In genomic region chr11:66283461-66284105, GRCh38 we compare ENCODE assay signal across 22 cellular contexts. TPM values are rescaled to one million over a fixed set of nuclear protein-coding genes. Genes with fewer than 3 reads are reported as not detected.
DNase-seq lines count a peak whose midpoint lies in the region; ATAC-seq, FAIRE-seq and TF ChIP-seq lines count a peak whose summit lies in the region.
"Had no signal": no experiment of that assay in that cellular context is flagged by ENCODE, and none has a peak within 500 bp of the region (broad histone marks: within the 10 kb centered on the region; RNA-seq: fewer than 3 reads in every experiment).

No MANE protein-coding gene starts in this region.

- peaks cover 20% of the 10 kb centered on the region for H3K4me1 Mint-ChIP-seq in T-helper 1 cell treated with Interleukin-12 subunit alpha and Interleukin-12 subunit beta and Interleukin-4 antibody, amounts not matched to agents 30 μg/mL and 1 μg/mL, for 36 hours (ENCODE audit: low read depth)
- peaks cover 18% of the 10 kb centered on the region for H3K4me1 Mint-ChIP-seq in progenitor cell of endocrine pancreas (ENCODE audit: low read depth)

- H3K4me3 ChIP-seq in HEK293 (ENCODE audit: low read depth, low read length) = no peak overlapping the region
- H3K4me3 ChIP-seq in K562 = no peak overlapping the region
- no peak overlapping the region for H3K4me3 ChIP-seq in transverse colon
- H3K4me3 ChIP-seq: ascending aorta, gastrocnemius medialis, Peyer's patch, psoas muscle had no signal

- in situ Hi-C loops in K562 (cut with MboI) = no loop called here
- in situ Hi-C loops in transverse colon (cut with MboI; ENCODE audit: low pct_ligation_motif_present in 1 of 4, low pct_unique_long_range_greater_than_20kb in 1 of 4, low sequenced_read_pairs in 3 of 4) = loop anchor here in 1 of 4 donors (10.0 kb wide), 1 partner anchor 59 kb away; no protein-coding TSS in a partner anchor

- ATAC-seq in K562 (no peak), HG03045 (IDR thresholded peaks at IDR 0.05; ENCODE audit: unreplicated experiment) (no peak)
- ATAC-seq: gastrocnemius medialis had no signal

- H3K27me3 ChIP-seq in K562 (ENCODE audit: control insufficient read depth in 2 of 2, insufficient read depth in 2 of 2, low read length in 2 of 2) (no peaks in the 10 kb centered on the region), transverse colon (no peaks in the 10 kb centered on the region)
- H3K27me3 ChIP-seq: ascending aorta, gastrocnemius medialis, Peyer's patch had no signal

- intact Hi-C loops in K562 (cut with micrococcal nuclease) (no loop called here), transverse colon (cut with DNase I; ENCODE audit: low total_unique reads) (loop anchor here (10.0 kb wide), 1 partner anchor 59 kb away; no protein-coding TSS in a partner anchor)

- H3K36me3 Mint-ChIP-seq in T-helper 1 cell treated with Interleukin-12 subunit alpha and Interleukin-12 subunit beta and Interleukin-4 antibody, amounts not matched to agents 30 μg/mL and 1 μg/mL, for 36 hours (ENCODE audit: low read depth) = peaks cover 8% of the 10 kb centered on the region
- no peaks in the 10 kb centered on the region for H3K36me3 Mint-ChIP-seq in progenitor cell of endocrine pancreas (ENCODE audit: insufficient read depth)

- H3K4me2 ChIP-seq in K562 (ENCODE audit: insufficient read depth, low read length) = no peak overlapping the region

- TF ChIP-seq CTCF in HEK293 (tag by site-specific recombination; IDR thresholded peaks at IDR 0.05) = no peak
- TF ChIP-seq CTCF in K562 (IDR thresholded peaks at IDR 0.05 in 2 of 3, conservative IDR thresholded peaks at IDR 0.05 in 1 of 3; ENCODE audit: insufficient read depth in 2 of 3, low read depth in 1 of 3, low read length in 3 of 3) = 0 out of 6 replicates have a peak, but pooled peaks of 2 of the 3 experiments have one; percentile 12 to 23
- no peak for TF ChIP-seq CTCF in progenitor cell of endocrine pancreas (IDR thresholded peaks at IDR 0.05; ENCODE audit: unreplicated experiment)
- no peak for TF ChIP-seq CTCF in transverse colon (IDR thresholded peaks at IDR 0.05)

- POLR2A ChIA-PET in HEK293 (lab: Yijun Ruan, JAX) = interaction anchor here (0.6 to 1.3 kb wide), 5 partner anchors 12 to 770 kb away, joined by 3 to 8 read pairs (median 4); no protein-coding TSS in a partner anchor
- POLR2A ChIA-PET in K562 (lab: Yijun Ruan, JAX) = interaction anchor here (3.7 kb wide), 1 partner anchor 11 kb away, joined by 21 read pairs; no protein-coding TSS in a partner anchor

- peaks cover 5% of the 10 kb centered on the region for H3K27me3 Mint-ChIP-seq in T-helper 1 cell treated with Interleukin-12 subunit alpha and Interleukin-12 subunit beta and Interleukin-4 antibody, amounts not matched to agents 30 μg/mL and 1 μg/mL, for 36 hours (ENCODE audit: low read depth)
- peaks cover 7% of the 10 kb centered on the region for H3K27me3 Mint-ChIP-seq in progenitor cell of endocrine pancreas

- H3K27ac ChIP-seq in HEK293 (ENCODE audit: extremely low read depth, low read depth, low read length) = no peak overlapping the region
- no peak overlapping the region for H3K27ac ChIP-seq in K562 (ENCODE audit: extremely low read depth, low read depth, low read length)
- no peak overlapping the region for H3K27ac ChIP-seq in transverse colon
- H3K27ac ChIP-seq: ascending aorta, epithelial cell of prostate, gastrocnemius medialis, psoas muscle had no signal

- H3K4me1 ChIP-seq in HEK293 (ENCODE audit: control insufficient read depth, insufficient read depth, low read length) (no peaks in the 10 kb centered on the region), K562 (replicated peaks in 1 of 2; ENCODE audit: control insufficient read depth in 2 of 2, insufficient read depth in 2 of 2, low read length in 2 of 2) (peaks cover 15 to 52% of the 10 kb centered on the region in 2 experiments; a peak in 3 of 5 replicates), transverse colon (peaks cover 17 to 30% (median 23%) of the 10 kb centered on the region in 4 donors)

- no peak overlapping the region; a peak in 1 of 4 replicates for H3K9ac ChIP-seq in K562 (ENCODE audit: insufficient read depth in 1 of 2, low read depth in 2 of 2, low read length in 2 of 2)

- peaks cover 0 to 31% of the 10 kb centered on the region in 2 experiments; a peak in 1 of 3 replicates for H3K36me3 ChIP-seq in HEK293 (ENCODE audit: control insufficient read depth in 2 of 2, insufficient read depth in 1 of 2, low read length in 2 of 2)
- peaks cover 37% of the 10 kb centered on the region; the same call in 2 of the 3 replicates for H3K36me3 ChIP-seq in K562 (ENCODE audit: control insufficient read depth, insufficient read depth, low read length)
- H3K36me3 ChIP-seq in transverse colon = no peaks in the 10 kb centered on the region

- H3K9me1 ChIP-seq in K562 (ENCODE audit: control insufficient read depth, insufficient read depth, low read length) = peaks cover 4% of the 10 kb centered on the region

- H3K4me3 Mint-ChIP-seq in T-helper 1 cell treated with Interleukin-12 subunit alpha and Interleukin-12 subunit beta and Interleukin-4 antibody, amounts not matched to agents 30 μg/mL and 1 μg/mL, for 36 hours = no peak overlapping the region
- no peak overlapping the region for H3K4me3 Mint-ChIP-seq in progenitor cell of endocrine pancreas (ENCODE audit: low read depth)
- H3K4me3 Mint-ChIP-seq: stimulated activated naive CD8-positive, alpha-beta T cell treated with anti-CD3 and anti-CD28 coated beads, Interleukin-15, Interleukin-2, amounts not matched to agents 100 ng/mL and 50 ng/mL, for 24 hours had no signal

- H3K9me3 ChIP-seq in HEK293 (ENCODE audit: control insufficient read depth, insufficient read depth, low read depth, low read length) (no peaks in the 10 kb centered on the region), K562 (replicated peaks; ENCODE audit: control insufficient read depth, insufficient read depth, low read depth, low read length) (no peaks in the 10 kb centered on the region), transverse colon (no peaks in the 10 kb centered on the region)
- H3K9me3 ChIP-seq: ascending aorta, Caco-2, gastrocnemius medialis, Peyer's patch, psoas muscle had no signal

- CTCF ChIA-PET in HEK293 (lab: Yijun Ruan, JAX) = interaction anchor here (0.6 to 3.8 kb wide), 11 partner anchors 13 to 141 kb away, joined by 3 to 24 read pairs (median 4); no protein-coding TSS in a partner anchor
- CTCF ChIA-PET in K562 (lab: Yijun Ruan, JAX; ENCODE audit: low intra/inter-chr PET ratio) = interaction anchor here (1.5 kb wide), 1 partner anchor 61 kb away, joined by 17 read pairs; no protein-coding TSS in a partner anchor

- H3K79me2 ChIP-seq in K562 (ENCODE audit: control insufficient read depth, insufficient read depth, low read length) = peaks cover 21% of the 10 kb centered on the region

- TF ChIP-seq RAD21 in K562 (CRISPR knock-in tag; conservative IDR thresholded peaks at IDR 0.05 in 1 of 2, IDR thresholded peaks at IDR 0.05 in 1 of 2) = no peak

- FAIRE-seq in K562 (lab: Jason Lieb, UNC) = no peak
- FAIRE-seq: H1 had no signal

- peaks cover 23% of the 10 kb centered on the region for H4K20me1 ChIP-seq in K562 (replicated peaks; ENCODE audit: control insufficient read depth, insufficient read depth, low read length)

- H3K27ac Mint-ChIP-seq in T-helper 1 cell treated with Interleukin-12 subunit alpha and Interleukin-12 subunit beta and Interleukin-4 antibody, amounts not matched to agents 30 μg/mL and 1 μg/mL, for 36 hours = peak overlapping the region; percentile 43
- H3K27ac Mint-ChIP-seq in progenitor cell of endocrine pancreas = peak overlapping the region; percentile 56
- H3K27ac Mint-ChIP-seq: stimulated activated naive CD8-positive, alpha-beta T cell treated with anti-CD3 and anti-CD28 coated beads, Interleukin-15, Interleukin-2, amounts not matched to agents 100 ng/mL and 50 ng/mL, for 24 hours had no signal

- no peak for TF ChIP-seq EP300 in K562 (IDR thresholded peaks at IDR 0.05; ENCODE audit: low read length)
- no peak for TF ChIP-seq EP300 in transverse colon (IDR thresholded peaks at IDR 0.05; ENCODE audit: low read depth)

- DNase-seq in T-helper 1 cell (no peak), K562 (ENCODE audit: extremely low read depth in 1 of 4, low spot score in 3 of 4) (peak in 3 of 4 experiments; percentile 46 to 67 (median 65)), progenitor cell of endocrine pancreas (ENCODE audit: low spot score, unreplicated experiment) (no peak), transverse colon (no peak), NCI-H1092 treated with DMSO at 0.1 percent for 48 hours (lab: John Stamatoyannopoulos, UW) (no peak)
- DNase-seq: cortex of kidney, gastrocnemius medialis, left ventricle myocardium superior, NCI-H2107, NCI-H748 treated with DMSO at 0.1 percent for 48 hours, Peyer's patch, psoas muscle had no signal

- no peak overlapping the region for H2AFZ ChIP-seq in K562 (ENCODE audit: low read depth, low read length)

- BruUV-seq in K562 (replicated peaks; lab: Mats Ljungman, UMichigan) = no TSS peak

- WGBS in K562 (ENCODE audit: insufficient coverage, low coverage, missing lambda C conversion rate) = 96% methylated on average over 4 of the region's 14 CpGs
- WGBS in transverse colon (ENCODE audit: low coverage in 1 of 2), 2 donors = 87% methylated on average over 14 of the region's 14 CpGs; no CpG with 5 or more reads in 1 of the 2 donors

- no peaks in the 10 kb centered on the region for H3K9me3 Mint-ChIP-seq in T-helper 1 cell treated with Interleukin-12 subunit alpha and Interleukin-12 subunit beta and Interleukin-4 antibody, amounts not matched to agents 30 μg/mL and 1 μg/mL, for 36 hours
- no peaks in the 10 kb centered on the region for H3K9me3 Mint-ChIP-seq in progenitor cell of endocrine pancreas (ENCODE audit: low read depth)
- H3K9me3 Mint-ChIP-seq: stimulated activated naive CD8-positive, alpha-beta T cell treated with anti-CD3 and anti-CD28 coated beads, Interleukin-15, Interleukin-2, amounts not matched to agents 100 ng/mL and 50 ng/mL, for 24 hours had no signal

- TF ChIP-seq POLR2A in K562 (conservative IDR thresholded peaks at IDR 0.05) = no peak
- no peak for TF ChIP-seq POLR2A in transverse colon (IDR thresholded peaks at IDR 0.05)

RNA-seq across cellular contexts. Expression of gene YIF1A, which starts 5.4 kb away (rescaled TPM):
- 49.3 and 178 TPM in 2 replicates for total RNA-seq in K562 (2011; cell fraction: chromatin; rRNA removed; ENCODE audit: low replicate concordance)
- 331 and 338 TPM in 2 replicates for total RNA-seq in K562 (2011; cell fraction: nucleolus; rRNA removed)
- 162 and 163 TPM in 2 replicates for total RNA-seq in K562 (2011; cell fraction: nucleoplasm; rRNA removed)
- total RNA-seq in K562 (2014; rRNA removed) (121 and 158 TPM in 2 replicates), K562 (2014; rRNA removed; fragmentation: Illumina TruSeq; extraction: Trizol) (29.4 and 39.3 TPM in 2 replicates), K562 (2015; rRNA removed; fragmentation: Illumina TruSeq; extraction: Trizol) (44.8 and 51.6 TPM in 2 replicates), K562 (2021) (108 and 120 TPM in 2 replicates), progenitor cell of endocrine pancreas (61.7 and 64.6 TPM in 2 replicates), transverse colon (10 to 100 TPM; 60.6 to 99.7 (median 72.3) TPM)
- polyA plus RNA-seq in K562 (2011; rRNA removed) (77.2 and 108 TPM in 2 replicates), K562 (2014; fragmentation: Illumina TruSeq; extraction: Trizol) (111 and 119 TPM in 2 replicates), K562 (2014; fragmentation: Nextera tagmentation; extraction: Ambion mirVana) (10 to 100 TPM in 1 of 2 experiments, 1 to 10 TPM in 1; 8.6 to 33.6 TPM), K562 (2014; rRNA removed) (83.6 and 96.7 TPM in 2 replicates)
- 234 and 367 TPM in 2 replicates for polyA plus RNA-seq in K562 (2011; cell fraction: cytosol; rRNA removed)
- 162 and 217 TPM in 2 replicates for polyA plus RNA-seq in K562 (2011; cell fraction: nucleus; rRNA removed)
- 106 and 144 TPM in 2 replicates for polyA plus RNA-seq in K562 (2012)
- polyA minus RNA-seq in K562 (2011; rRNA and poly(A)+ RNA removed) = 84.7 and 117 TPM in 2 replicates
- polyA minus RNA-seq in K562 (2011; cell fraction: cytosol; rRNA and poly(A)+ RNA removed) = 120 and 144 TPM in 2 replicates
- 46.6 and 57.5 TPM in 2 replicates for polyA minus RNA-seq in K562 (2011; cell fraction: nucleus; rRNA and poly(A)+ RNA removed)

RNA-seq across cellular contexts. Expression of gene CNIH2, which starts 5.6 kb away (rescaled TPM):
- total RNA-seq in K562 (2011; cell fraction: chromatin; rRNA removed; ENCODE audit: low replicate concordance) = 0.92 and 2.0 TPM in 2 replicates
- total RNA-seq in K562 (2011; cell fraction: nucleolus; rRNA removed) = 0.92 and 1.7 TPM in 2 replicates
- 0.95 and 1.2 TPM in 2 replicates for total RNA-seq in K562 (2011; cell fraction: nucleoplasm; rRNA removed)
- 0.61 TPM in 1 of 2 replicates, not detected in the other for total RNA-seq in K562 (2014; rRNA removed)
- not detected in 2 replicates for total RNA-seq in K562 (2014; rRNA removed; fragmentation: Illumina TruSeq; extraction: Trizol)
- total RNA-seq in K562 (2015; rRNA removed; fragmentation: Illumina TruSeq; extraction: Trizol) = 0.11 and 0.40 TPM in 2 replicates
- 0.89 and 1.1 TPM in 2 replicates for total RNA-seq in K562 (2021)
- polyA plus RNA-seq in K562 (2011; rRNA removed) = 0.26 and 0.30 TPM in 2 replicates
- 0.52 and 0.69 TPM in 2 replicates for polyA plus RNA-seq in K562 (2011; cell fraction: cytosol; rRNA removed)
- polyA plus RNA-seq in K562 (2011; cell fraction: nucleus; rRNA removed) = 1.1 and 1.7 TPM in 2 replicates
- 0.52 and 0.57 TPM in 2 replicates for polyA plus RNA-seq in K562 (2012)
- polyA plus RNA-seq in K562 (2014; fragmentation: Illumina TruSeq; extraction: Trizol) = 0.36 and 0.65 TPM in 2 replicates
- not detected for polyA plus RNA-seq in K562 (2014; fragmentation: Nextera tagmentation; extraction: Ambion mirVana)
- polyA plus RNA-seq in K562 (2014; rRNA removed) = 0.27 and 0.55 TPM in 2 replicates
- not detected in 2 replicates for polyA minus RNA-seq in K562 (2011; rRNA and poly(A)+ RNA removed)
- polyA minus RNA-seq in K562 (2011; cell fraction: cytosol; rRNA and poly(A)+ RNA removed) = not detected in 2 replicates
- polyA minus RNA-seq in K562 (2011; cell fraction: nucleus; rRNA and poly(A)+ RNA removed) = 0.13 TPM in 1 of 2 replicates, not detected in the other
- 21.3 and 21.7 TPM in 2 replicates for total RNA-seq in progenitor cell of endocrine pancreas
- under 1 TPM in 1 of 4 donors, not detected in 3; 0.41 TPM for total RNA-seq in transverse colon
- total RNA-seq: ascending aorta, gastrocnemius medialis, left ventricle myocardium superior, Peyer's patch, psoas muscle had no signal

RNA-seq across cellular contexts. Expression of gene TMEM151A, which starts 8.1 kb away (rescaled TPM):
- not detected in 2 replicates for total RNA-seq in K562 (2011; cell fraction: chromatin; rRNA removed; ENCODE audit: low replicate concordance)
- total RNA-seq in K562 (2011; cell fraction: nucleolus; rRNA removed) = not detected in 2 replicates
- not detected in 2 replicates for total RNA-seq in K562 (2011; cell fraction: nucleoplasm; rRNA removed)
- total RNA-seq in K562 (2014; rRNA removed) = not detected in 2 replicates
- not detected in 2 replicates for total RNA-seq in K562 (2014; rRNA removed; fragmentation: Illumina TruSeq; extraction: Trizol)
- total RNA-seq in K562 (2015; rRNA removed; fragmentation: Illumina TruSeq; extraction: Trizol) = not detected in 2 replicates
- total RNA-seq in K562 (2021) = not detected in 2 replicates
- polyA plus RNA-seq in K562 (2011; rRNA removed) = not detected in 2 replicates
- polyA plus RNA-seq in K562 (2011; cell fraction: cytosol; rRNA removed) = 0.01 TPM in 1 of 2 replicates, not detected in the other
- polyA plus RNA-seq in K562 (2011; cell fraction: nucleus; rRNA removed) = not detected in 2 replicates
- polyA plus RNA-seq in K562 (2012) = not detected in 2 replicates
- not detected in 2 replicates for polyA plus RNA-seq in K562 (2014; fragmentation: Illumina TruSeq; extraction: Trizol)
- polyA plus RNA-seq in K562 (2014; fragmentation: Nextera tagmentation; extraction: Ambion mirVana) = not detected
- not detected in 2 replicates for polyA plus RNA-seq in K562 (2014; rRNA removed)
- polyA minus RNA-seq in K562 (2011; rRNA and poly(A)+ RNA removed) = not detected in 2 replicates
- polyA minus RNA-seq in K562 (2011; cell fraction: cytosol; rRNA and poly(A)+ RNA removed) = not detected in 2 replicates
- polyA minus RNA-seq in K562 (2011; cell fraction: nucleus; rRNA and poly(A)+ RNA removed) = 0.13 TPM in 1 of 2 replicates, not detected in the other
- 0.33 and 0.57 TPM in 2 replicates for total RNA-seq in progenitor cell of endocrine pancreas
- under 1 TPM in 2 of 4 donors, not detected in 2; 0.55 to 0.75 TPM for total RNA-seq in transverse colon
- total RNA-seq: A172, gastrocnemius medialis, psoas muscle, ureter had no signal

RNA-seq across cellular contexts. Expression of gene RAB1B, which starts 15.1 kb away (rescaled TPM):
- 13.9 and 38.2 TPM in 2 replicates for total RNA-seq in K562 (2011; cell fraction: chromatin; rRNA removed; ENCODE audit: low replicate concordance)
- 41.5 and 42.0 TPM in 2 replicates for total RNA-seq in K562 (2011; cell fraction: nucleolus; rRNA removed)
- total RNA-seq in K562 (2011; cell fraction: nucleoplasm; rRNA removed) = 31.3 and 34.9 TPM in 2 replicates
- total RNA-seq in K562 (2014; rRNA removed) = 102 and 135 TPM in 2 replicates
- total RNA-seq in K562 (2014; rRNA removed; fragmentation: Illumina TruSeq; extraction: Trizol) = 29.3 and 43.7 TPM in 2 replicates
- total RNA-seq in K562 (2015; rRNA removed; fragmentation: Illumina TruSeq; extraction: Trizol) = 83.8 and 85.1 TPM in 2 replicates
- total RNA-seq in K562 (2021) = 135 and 139 TPM in 2 replicates
- 98.6 and 129 TPM in 2 replicates for polyA plus RNA-seq in K562 (2011; rRNA removed)
- 213 and 403 TPM in 2 replicates for polyA plus RNA-seq in K562 (2011; cell fraction: cytosol; rRNA removed)
- 62.4 and 74.2 TPM in 2 replicates for polyA plus RNA-seq in K562 (2011; cell fraction: nucleus; rRNA removed)
- 127 and 138 TPM in 2 replicates for polyA plus RNA-seq in K562 (2012)
- 140 and 182 TPM in 2 replicates for polyA plus RNA-seq in K562 (2014; fragmentation: Illumina TruSeq; extraction: Trizol)
- 10 to 100 TPM in 1 of 2 experiments, 1 to 10 TPM in 1; 5.6 to 16.0 TPM for polyA plus RNA-seq in K562 (2014; fragmentation: Nextera tagmentation; extraction: Ambion mirVana)
- 135 and 146 TPM in 2 replicates for polyA plus RNA-seq in K562 (2014; rRNA removed)
- polyA minus RNA-seq in K562 (2011; rRNA and poly(A)+ RNA removed) = 57.1 and 92.7 TPM in 2 replicates
- polyA minus RNA-seq in K562 (2011; cell fraction: cytosol; rRNA and poly(A)+ RNA removed) = 94.6 and 97.2 TPM in 2 replicates
- 10.4 and 16.3 TPM in 2 replicates for polyA minus RNA-seq in K562 (2011; cell fraction: nucleus; rRNA and poly(A)+ RNA removed)
- total RNA-seq in progenitor cell of endocrine pancreas = 100 and 102 TPM in 2 replicates
- total RNA-seq in transverse colon = 100 to 1,000 TPM in 3 of 4 donors, 10 to 100 TPM in 1; 89.8 to 141 (median 131) TPM

RNA-seq across cellular contexts. Expression of gene KLC2, which starts 26.1 kb away (rescaled TPM):
- 40.5 and 97.2 TPM in 2 replicates for total RNA-seq in K562 (2011; cell fraction: chromatin; rRNA removed; ENCODE audit: low replicate concordance)
- 43.6 and 44.5 TPM in 2 replicates for total RNA-seq in K562 (2011; cell fraction: nucleolus; rRNA removed)
- total RNA-seq in K562 (2011; cell fraction: nucleoplasm; rRNA removed) = 39.9 and 51.1 TPM in 2 replicates
- 9.3 and 10.2 TPM in 2 replicates for total RNA-seq in K562 (2014; rRNA removed)
- 2.5 and 4.1 TPM in 2 replicates for total RNA-seq in K562 (2014; rRNA removed; fragmentation: Illumina TruSeq; extraction: Trizol)
- 8.8 and 10.4 TPM in 2 replicates for total RNA-seq in K562 (2015; rRNA removed; fragmentation: Illumina TruSeq; extraction: Trizol)
- 28.6 and 29.2 TPM in 2 replicates for total RNA-seq in K562 (2021)
- 8.5 and 12.5 TPM in 2 replicates for polyA plus RNA-seq in K562 (2011; rRNA removed)
- polyA plus RNA-seq in K562 (2011; cell fraction: cytosol; rRNA removed) = 7.7 and 14.0 TPM in 2 replicates
- polyA plus RNA-seq in K562 (2011; cell fraction: nucleus; rRNA removed) = 40.5 and 65.1 TPM in 2 replicates
- 18.1 and 26.7 TPM in 2 replicates for polyA plus RNA-seq in K562 (2012)
- 14.6 and 18.0 TPM in 2 replicates for polyA plus RNA-seq in K562 (2014; fragmentation: Illumina TruSeq; extraction: Trizol)
- polyA plus RNA-seq in K562 (2014; fragmentation: Nextera tagmentation; extraction: Ambion mirVana) = under 1 TPM in 1 of 2 experiments, not detected in 1; 0.08 TPM
- polyA plus RNA-seq in K562 (2014; rRNA removed) = 20.5 and 23.3 TPM in 2 replicates
- polyA minus RNA-seq in K562 (2011; rRNA and poly(A)+ RNA removed) = 9.1 and 11.0 TPM in 2 replicates
- polyA minus RNA-seq in K562 (2011; cell fraction: cytosol; rRNA and poly(A)+ RNA removed) = 9.9 and 10.3 TPM in 2 replicates
- polyA minus RNA-seq in K562 (2011; cell fraction: nucleus; rRNA and poly(A)+ RNA removed) = 14.5 and 19.0 TPM in 2 replicates
- total RNA-seq in progenitor cell of endocrine pancreas = 69.8 and 70.9 TPM in 2 replicates
- total RNA-seq in transverse colon = 10 to 100 TPM in 2 of 4 donors, 1 to 10 TPM in 2; 5.1 to 15.6 (median 11.1) TPM

Comparison
In these comparisons a context has a peak if more than half of its experiments do, and no peak if none do; other contexts are left out.
1. DNase-seq: peak in K562 (3 of 4); none in T-helper 1 cell (0 of 5), progenitor cell of endocrine pancreas (single experiment), transverse colon (single experiment) and NCI-H1092 treated with DMSO at 0.1 percent for 48 hours (single experiment).
2. CTCF ChIP-seq: peak in K562 (2 of 3); none in HEK293 (single experiment), progenitor cell of endocrine pancreas (single experiment) and transverse colon (0 of 5).